7 cellular contexts compared by ENCODE assay signal in the genomic region with DNA sequence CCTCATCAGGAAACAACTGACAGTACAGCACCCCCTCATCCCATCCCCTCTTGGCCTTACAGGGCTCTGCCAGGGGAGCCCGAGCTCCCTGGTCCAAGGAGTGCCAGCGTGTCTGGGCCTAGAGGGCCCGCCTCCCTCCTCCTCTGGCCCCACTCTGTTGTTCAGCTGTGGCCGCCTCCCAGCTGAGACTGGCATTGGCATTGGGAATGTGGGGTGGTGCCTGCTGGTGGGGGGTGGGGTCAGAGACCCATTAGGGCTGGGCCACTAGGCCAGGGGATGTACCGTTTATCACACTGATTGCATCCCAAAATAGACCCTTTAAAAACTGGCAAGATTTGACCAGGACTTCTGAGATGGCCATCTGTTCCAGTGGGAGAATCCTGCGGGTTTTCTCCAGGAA. TPM values are rescaled to one million over a fixed set of nuclear protein-coding genes. Genes with fewer than 3 reads are reported as not detected.
A peak's percentile ranks its signal among the peaks of the same experiment; 100 is the strongest.
DNase-seq lines count a peak whose midpoint lies in the region; ATAC-seq and TF ChIP-seq lines count a peak whose summit lies in the region.

No MANE protein-coding gene starts in this region.

- no peaks in the 10 kb centered on the region for H3K9me3 ChIP-seq in heart right ventricle

- peak overlapping the region; percentile 74 for H3K4me3 Mint-ChIP-seq in activated T-helper 2 cell treated with anti-CD3 and anti-CD28 coated beads, Interferon-gamma antibody, Interleukin-2, Interleukin-4, amounts not matched to agents 10 μg/mL and 5 μg/mL and 100 μg/mL, durations not matched to agents 14 hours and 24 hours and 36 hours (ENCODE audit: low read depth)

- peaks cover 18% of the 10 kb centered on the region for H3K4me1 Mint-ChIP-seq in activated T-helper 2 cell treated with anti-CD3 and anti-CD28 coated beads, Interferon-gamma antibody, Interleukin-2, Interleukin-4, amounts not matched to agents 10 μg/mL and 5 μg/mL and 100 μg/mL, durations not matched to agents 14 hours and 24 hours and 36 hours (ENCODE audit: low read depth)

- TF ChIP-seq CTCF in heart right ventricle (IDR thresholded peaks at IDR 0.05), result no peak
- no peak for TF ChIP-seq CTCF in retinal pigment epithelial cell (conservative IDR thresholded peaks at IDR 0.05; ENCODE audit: low read depth, low read length)
- TF ChIP-seq CTCF in GM10266 (IDR thresholded peaks at IDR 0.05; ENCODE audit: control insufficient read depth, insufficient read depth, low read depth, missing control alignments), result no peak

- no peaks in the 10 kb centered on the region for H3K27me3 ChIP-seq in heart right ventricle

- DNase-seq in HT-29 (ENCODE audit: low spot score), result peak; percentile 26
- no peak for DNase-seq in activated T-helper 2 cell treated with anti-CD3 and anti-CD28 coated beads, Interferon-gamma antibody, Interleukin-2, Interleukin-4, amounts not matched to agents 10 μg/mL and 5 μg/mL and 100 μg/mL, durations not matched to agents 14 hours and 24 hours and 36 hours (ENCODE audit: low spot score)
- peak in 1 of 2 donors; percentile 55 for DNase-seq in heart right ventricle
- DNase-seq in retinal pigment epithelial cell (ENCODE audit: low read depth), result no peak
- no peak for DNase-seq in GM10266 (ENCODE audit: extremely low spot score)
- DNase-seq in SIG-M5 treated with dmso at 0.1 percent for 504 hours (lab: John Stamatoyannopoulos, UW; ENCODE audit: unreplicated experiment), result no peak

- intact Hi-C loops in activated T-helper 2 cell treated with anti-CD3 and anti-CD28 coated beads, Interferon-gamma antibody, Interleukin-2, Interleukin-4, amounts not matched to agents 10 μg/mL and 5 μg/mL and 100 μg/mL, durations not matched to agents 14 hours and 24 hours and 36 hours (cut with micrococcal nuclease), result no loop called here
- intact Hi-C loops in heart right ventricle (cut with DNase I), result loop anchor here in 1 of 10 donors (5.0 kb wide), 1 partner anchor 157 kb away; no protein-coding TSS in a partner anchor

- peak overlapping the region in 9 of 10 donors; percentile 71 to 96 (median 90) for H3K27ac ChIP-seq in heart right ventricle

- H3K9me3 Mint-ChIP-seq in activated T-helper 2 cell treated with anti-CD3 and anti-CD28 coated beads, Interferon-gamma antibody, Interleukin-2, Interleukin-4, amounts not matched to agents 10 μg/mL and 5 μg/mL and 100 μg/mL, durations not matched to agents 14 hours and 24 hours and 36 hours, result no peaks in the 10 kb centered on the region

- H3K36me3 Mint-ChIP-seq in activated T-helper 2 cell treated with anti-CD3 and anti-CD28 coated beads, Interferon-gamma antibody, Interleukin-2, Interleukin-4, amounts not matched to agents 10 μg/mL and 5 μg/mL and 100 μg/mL, durations not matched to agents 14 hours and 24 hours and 36 hours (ENCODE audit: low read depth), result no peaks in the 10 kb centered on the region

- 42 to 53% methylated on average over 6 of the region's 6 CpGs for WGBS in heart right ventricle, 2 donors

- H3K36me3 ChIP-seq in heart right ventricle, result no peaks in the 10 kb centered on the region

- H3K4me3 ChIP-seq in heart right ventricle (peak overlapping the region; percentile 81 to 99 (median 93)), retinal pigment epithelial cell (ENCODE audit: low read length) (peak overlapping the region; percentile 69)

- peak; percentile 5 to 60 (median 41) for ATAC-seq in heart right ventricle
- ATAC-seq in GM19035 (IDR thresholded peaks at IDR 0.05; ENCODE audit: unreplicated experiment), result no peak

- peaks cover 9% of the 10 kb centered on the region for H3K27me3 Mint-ChIP-seq in activated T-helper 2 cell treated with anti-CD3 and anti-CD28 coated beads, Interferon-gamma antibody, Interleukin-2, Interleukin-4, amounts not matched to agents 10 μg/mL and 5 μg/mL and 100 μg/mL, durations not matched to agents 14 hours and 24 hours and 36 hours (ENCODE audit: low read depth)

- no peak overlapping the region for H3K27ac Mint-ChIP-seq in activated T-helper 2 cell treated with anti-CD3 and anti-CD28 coated beads, Interferon-gamma antibody, Interleukin-2, Interleukin-4, amounts not matched to agents 10 μg/mL and 5 μg/mL and 100 μg/mL, durations not matched to agents 14 hours and 24 hours and 36 hours

- peaks cover 19 to 69% (median 40%) of the 10 kb centered on the region in 9 donors for H3K4me1 ChIP-seq in heart right ventricle

RNA-seq across cellular contexts. Expression of a gene that starts 1.4 kb away (rescaled TPM):
- 12.4 and 17.2 TPM in 2 replicates for total RNA-seq in HT-29 (2014; rRNA removed; shearing (Covaris generic))
- total RNA-seq in activated T-helper 2 cell treated with anti-CD3 and anti-CD28 coated beads, Interferon-gamma antibody, Interleukin-2, Interleukin-4, amounts not matched to agents 10 μg/mL and 5 μg/mL and 100 μg/mL, durations not matched to agents 14 hours and 24 hours and 36 hours, result 6.3 and 7.2 TPM in 2 replicates
- 10 to 100 TPM in 6 of 10 donors, 1 to 10 TPM in 4; 8.5 to 16.1 (median 11.6) TPM for total RNA-seq in heart right ventricle
- polyA plus RNA-seq in heart right ventricle, result 10 to 100 TPM in 1 of 2 donors, 1 to 10 TPM in 1; 9.9 to 10.5 TPM
